Comparison of ENCODE assay signal across 19 cellular contexts in genomic region chr6:65706436-65706835, GRCh38. TPM values are rescaled to one million over a fixed set of nuclear protein-coding genes. Genes with fewer than 3 reads are reported as not detected.
DNase-seq lines count a peak whose midpoint lies in the region; ATAC-seq, FAIRE-seq and TF ChIP-seq lines count a peak whose summit lies in the region.
"Had no signal": no experiment of that assay in that cellular context is flagged by ENCODE, and none has a peak within 500 bp of the region (broad histone marks: within the 10 kb centered on the region; RNA-seq: fewer than 3 reads in every experiment).

No MANE protein-coding gene starts in this region.

- ATAC-seq in A549 (no peak), left colon (peak; percentile 65), GM19351 (IDR thresholded peaks at IDR 0.05; ENCODE audit: unreplicated experiment) (no peak)
- ATAC-seq: Panc1, SK-N-SH treated with all-trans-retinoic acid at 6 μM for 48 hours had no signal

- H3K27me3 ChIP-seq in Caco-2 (replicated peaks; ENCODE audit: control insufficient read depth, insufficient read depth, low read length): no peaks in the 10 kb centered on the region
- H3K27me3 ChIP-seq: BLaER1 treated with 17β-estradiol and CSF1 and Interleukin-3, amounts not matched to agents 10 nM and 100 nM had no signal

- H3K4me1 ChIP-seq in A549 (peaks cover 18% of the 10 kb centered on the region), Caco-2 (no peaks in the 10 kb centered on the region)
- H3K4me1 ChIP-seq: BLaER1 treated with 17β-estradiol and CSF1 and Interleukin-3, amounts not matched to agents 10 nM and 100 nM had no signal

- H3K4me3 Mint-ChIP-seq in Caco-2 (ENCODE audit: unreplicated experiment): no peak overlapping the region
- H3K4me3 Mint-ChIP-seq: CD4-positive, alpha-beta memory T cell; IgD-negative memory B cell had no signal

- POLR2A ChIA-PET in A549 (lab: Yijun Ruan, JAX): no interaction called here
- POLR2A ChIA-PET in Caco-2 (lab: Charles Lee): no interaction called here

- no peak for TF ChIP-seq RAD21 in A549 (conservative IDR thresholded peaks at IDR 0.05 in 1 of 2, IDR thresholded peaks at IDR 0.05 in 1 of 2)

- no peaks in the 10 kb centered on the region for H3K36me3 Mint-ChIP-seq in Caco-2 (ENCODE audit: insufficient read depth, unreplicated experiment)
- H3K36me3 Mint-ChIP-seq: CD4-positive, alpha-beta memory T cell had no signal

- peak overlapping the region; percentile 54 for H3K4me2 ChIP-seq in A549
- H3K4me2 ChIP-seq: BLaER1 treated with 17β-estradiol and CSF1 and Interleukin-3, amounts not matched to agents 10 nM and 100 nM had no signal

- intact Hi-C loops in left colon (cut with DNase I, micrococcal nuclease) (no loop called here), Caco-2 (cut with micrococcal nuclease; ENCODE audit: unreplicated experiment) (no loop called here)

- no peak for TF ChIP-seq EP300 in A549 (IDR thresholded peaks at IDR 0.05)

- H3K9me3 ChIP-seq in A549: no peaks in the 10 kb centered on the region
- no peaks in the 10 kb centered on the region for H3K9me3 ChIP-seq in Caco-2
- H3K9me3 ChIP-seq: BLaER1 treated with 17β-estradiol and CSF1 and Interleukin-3, amounts not matched to agents 10 nM and 100 nM had no signal

- no peaks in the 10 kb centered on the region for H3K36me3 ChIP-seq in Caco-2 (ENCODE audit: control insufficient read depth, insufficient read depth, low read length)
- H3K36me3 ChIP-seq: BLaER1 treated with 17β-estradiol and CSF1 and Interleukin-3, amounts not matched to agents 10 nM and 100 nM had no signal

- no peak overlapping the region for H3K27ac Mint-ChIP-seq in Caco-2 (ENCODE audit: unreplicated experiment)
- H3K27ac Mint-ChIP-seq: CD4-positive, alpha-beta memory T cell; IgD-negative memory B cell had no signal

- no peak overlapping the region for H3K27ac ChIP-seq in A549
- H3K27ac ChIP-seq: 22Rv1; BLaER1 treated with 17β-estradiol and CSF1 and Interleukin-3, amounts not matched to agents 10 nM and 100 nM had no signal

- H3K4me3 ChIP-seq in A549: no peak overlapping the region
- H3K4me3 ChIP-seq in Caco-2 (ENCODE audit: low read depth, low read length): no peak overlapping the region
- H3K4me3 ChIP-seq: BLaER1 treated with 17β-estradiol and CSF1 and Interleukin-3, amounts not matched to agents 10 nM and 100 nM had no signal

- CTCF ChIA-PET in A549 (lab: Yijun Ruan, JAX): no interaction called here
- CTCF ChIA-PET in Caco-2 (lab: Charles Lee): no interaction called here

- no peak for FAIRE-seq in A549 (lab: Jason Lieb, UNC)
- FAIRE-seq: GM19239 had no signal

- TF ChIP-seq CTCF in A549 (IDR thresholded peaks at IDR 0.05): no peak
- TF ChIP-seq CTCF in Caco-2 (IDR thresholded peaks at IDR 0.05; ENCODE audit: insufficient read depth in 1 of 2, low read depth in 1 of 2, low read length in 1 of 2, severe bottlenecking in 1 of 2, unreplicated experiment in 1 of 2): no peak

- H3K9me3 Mint-ChIP-seq in Caco-2 (ENCODE audit: unreplicated experiment): no peaks in the 10 kb centered on the region

- no peaks in the 10 kb centered on the region for H3K27me3 Mint-ChIP-seq in Caco-2 (ENCODE audit: insufficient read depth, unreplicated experiment)
- H3K27me3 Mint-ChIP-seq: CD4-positive, alpha-beta memory T cell; IgD-negative memory B cell had no signal

- H3K4me1 Mint-ChIP-seq in Caco-2 (ENCODE audit: low read depth, unreplicated experiment): no peaks in the 10 kb centered on the region
- H3K4me1 Mint-ChIP-seq: CD4-positive, alpha-beta memory T cell; IgD-negative memory B cell had no signal

- WGBS in A549 (ENCODE audit: missing lambda C conversion rate): 4% methylated on average over 3 of the region's 3 CpGs

- no TSS peak for BruUV-seq in Caco-2 (replicated peaks; lab: Mats Ljungman, UMichigan)

- peak; percentile 58 for DNase-seq in DMS 273 (lab: John Stamatoyannopoulos, UW; ENCODE audit: unreplicated experiment)
- no peak for DNase-seq in DMS 273 treated with DMSO at 0.1 percent for 48 hours (lab: John Stamatoyannopoulos, UW)
- no peak for DNase-seq in A549 (ENCODE audit: low read depth in 1 of 2, low spot score in 1 of 2)
- DNase-seq in NCI-H748 (lab: John Stamatoyannopoulos, UW; ENCODE audit: unreplicated experiment): peak; percentile 61
- DNase-seq in left colon: no peak
- DNase-seq in Caco-2: no peak
- DNase-seq in activated gamma-delta T cell treated with Interleukin-2 at 50 U/mL for 16 hours: no peak
- DNase-seq: CD4-positive, alpha-beta memory T cell; DMS79; MV-4-11; NCI-H2029; NCI-H526 treated with DMSO at 0.1 percent for 48 hours had no signal

- TF ChIP-seq POLR2A in A549 (IDR thresholded peaks at IDR 0.05; ENCODE audit: low read length): no peak

TF ChIP-seq in A549, 52 proteins besides CTCF, POLR2A, EP300 and RAD21:
- no peak for TF ChIP-seq CEBPB (IDR thresholded peaks at IDR 0.05)
- TF ChIP-seq HDAC2 (IDR thresholded peaks at IDR 0.05): no peak
- no peak for TF ChIP-seq NFE2L2 (conservative IDR thresholded peaks at IDR 0.05; ENCODE audit: low read length)
- no peak for TF ChIP-seq HEYL (CRISPR knock-in tag; IDR thresholded peaks at IDR 0.05)
- TF ChIP-seq HOXA7 (CRISPR knock-in tag; IDR thresholded peaks at IDR 0.05): no peak
- TF ChIP-seq EHMT2 (IDR thresholded peaks at IDR 0.05; ENCODE audit: low read depth): no peak
- TF ChIP-seq EHF (CRISPR knock-in tag; IDR thresholded peaks at IDR 0.05): no peak
- no peak for TF ChIP-seq CHD4 (IDR thresholded peaks at IDR 0.05; ENCODE audit: borderline replicate concordance)
- no peak for TF ChIP-seq BHLHE40 (IDR thresholded peaks at IDR 0.05; ENCODE audit: low read depth, low read length)
- TF ChIP-seq ELK1 (IDR thresholded peaks at IDR 0.05; ENCODE audit: low read depth, low read length): no peak
- TF ChIP-seq ZC3H11A (IDR thresholded peaks at IDR 0.05): no peak
- TF ChIP-seq JUN (IDR thresholded peaks at IDR 0.05): no peak
- no peak for TF ChIP-seq RFX5 (IDR thresholded peaks at IDR 0.05)
- TF ChIP-seq CBX2 (IDR thresholded peaks at IDR 0.05; ENCODE audit: borderline replicate concordance, low read depth): no peak
- TF ChIP-seq MAZ (IDR thresholded peaks at IDR 0.05; ENCODE audit: borderline replicate concordance, low read depth, low read length): no peak
- no peak for TF ChIP-seq KDM5A (IDR thresholded peaks at IDR 0.05)
- TF ChIP-seq TFCP2L1 (CRISPR knock-in tag; IDR thresholded peaks at IDR 0.05): no peak
- no peak for TF ChIP-seq BCL3 (IDR thresholded peaks at IDR 0.05)

RNA-seq across cellular contexts. Expression of gene EYS, which starts 0.6 kb away (rescaled TPM):
- polyA plus RNA-seq in A549 (2011; rRNA removed) (0.06 and 0.09 TPM in 2 replicates), A549 (2017; fragmentation: RNase III; extraction: RNeasy Plus Mini Kit Qiagen cat#74134 plus additional on column Dnase treatment) (0.03 to 0.05 TPM in 2 of 3 replicates, not detected in the other)
- not detected in 2 replicates for polyA plus RNA-seq in A549 (2012; cell fraction: cytosol; rRNA removed)
- not detected in 2 replicates for polyA plus RNA-seq in A549 (2012; cell fraction: nucleus; rRNA removed)
- 0.17 and 0.19 TPM in 2 replicates for polyA minus RNA-seq in A549 (2011; rRNA and poly(A)+ RNA removed)
- total RNA-seq in left colon (1 to 10 TPM in 1 of 2 donors, under 1 TPM in 1; 0.59 to 1.3 TPM), Caco-2 (2022) (not detected in 2 replicates)
- total RNA-seq: CD4-positive, alpha-beta memory T cell had no signal

Comparison
In these comparisons a context has a peak if more than half of its experiments do, and no peak if none do; other contexts are left out.
1. DNase-seq: peak in DMS 273 (single experiment) and NCI-H748 (single experiment); none in DMS 273 treated with DMSO at 0.1 percent for 48 hours (single experiment), A549 (0 of 2), left colon (0 of 2), Caco-2 (0 of 2) and activated gamma-delta T cell treated with Interleukin-2 at 50 U/mL for 16 hours (single experiment).